8 cellular contexts compared by ENCODE assay signal in the genomic region with DNA sequence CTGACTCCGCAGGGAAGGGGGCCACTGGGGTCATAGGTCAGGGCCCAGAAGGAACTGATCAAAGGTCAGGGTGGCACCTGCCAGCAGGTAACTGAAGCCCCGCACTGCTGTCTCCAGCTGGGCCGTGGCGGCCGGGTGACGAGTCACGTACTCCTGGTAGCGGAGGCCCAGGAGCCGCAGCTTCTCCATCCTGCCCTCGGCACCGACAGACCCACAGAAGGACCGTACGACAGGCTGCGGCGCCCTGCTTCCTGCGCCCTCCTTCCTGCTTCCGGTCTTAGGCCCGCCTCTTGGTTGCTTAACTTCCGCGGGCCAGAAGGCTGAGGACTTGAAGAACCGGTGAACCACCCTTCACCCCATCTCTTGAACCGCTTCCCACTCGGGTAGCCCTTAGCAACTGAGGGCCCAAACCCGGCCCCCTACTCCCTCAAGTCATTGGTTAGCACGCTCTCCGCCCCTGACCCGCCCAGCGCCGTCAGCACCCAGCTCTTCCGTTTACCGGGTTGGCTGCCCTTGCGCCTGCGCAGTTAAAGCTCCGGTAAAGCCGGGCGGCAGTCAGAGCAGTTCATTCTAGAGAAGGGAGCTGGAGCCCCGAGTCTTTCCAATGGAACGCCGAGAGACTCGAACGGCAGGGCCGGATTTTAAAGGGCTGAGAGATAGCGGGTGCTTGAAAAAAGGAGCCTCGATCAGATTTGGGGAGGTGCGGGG.
DNase-seq lines count a peak whose midpoint lies in the region; ATAC-seq and TF ChIP-seq lines count a peak whose summit lies in the region.

A gene (minus strand): TSS at position 255 of the 708 bp plus-strand sequence. CDS start 66 bp downstream, at position 189.

- TF ChIP-seq CTCF in AG09319 (IDR thresholded peaks at IDR 0.05; ENCODE audit: low read depth, low read length), result no peak

- DNase-seq in AG09319 (ENCODE audit: extremely low read depth, low read depth) (peak; percentile 100), NCI-H446 treated with DMSO at 0.1 percent for 48 hours (lab: John Stamatoyannopoulos, UW) (peak; percentile 98), cerebellar cortex (ENCODE audit: low spot score) (peak; percentile 98), islet precursor cell (peak; percentile 99)
- DNase-seq in stimulated activated CD4-positive, alpha-beta T cell treated with anti-CD3 and anti-CD28 coated beads, Interleukin-12 subunit alpha, Interleukin-12 subunit beta, amount 100 ng/mL, for 48 hours (ENCODE audit: low read depth in 2 of 3, low spot score in 1 of 3), result peak; percentile 85 to 94 (median 93)

- ATAC-seq in GM19035 (IDR thresholded peaks at IDR 0.05; ENCODE audit: unreplicated experiment), result peak; percentile 80
- peak; percentile 92 for ATAC-seq in HG03354 (IDR thresholded peaks at IDR 0.05; ENCODE audit: poor library complexity, severe bottlenecking, unreplicated experiment)
- peak; percentile 94 to 95 for ATAC-seq in activated CD4-positive, CD25-positive, alpha-beta regulatory T cell treated with anti-CD3 and anti-CD28 coated beads, Interleukin-2, amount 50 U/mL, for 24 hours

Comparison
In these comparisons a context has a peak if more than half of its experiments do, and no peak if none do; other contexts are left out.
1. Peak in every context shown above with its lines: DNase-seq and ATAC-seq.